ENCODE assay signal across 14 cellular contexts in the genomic region with DNA sequence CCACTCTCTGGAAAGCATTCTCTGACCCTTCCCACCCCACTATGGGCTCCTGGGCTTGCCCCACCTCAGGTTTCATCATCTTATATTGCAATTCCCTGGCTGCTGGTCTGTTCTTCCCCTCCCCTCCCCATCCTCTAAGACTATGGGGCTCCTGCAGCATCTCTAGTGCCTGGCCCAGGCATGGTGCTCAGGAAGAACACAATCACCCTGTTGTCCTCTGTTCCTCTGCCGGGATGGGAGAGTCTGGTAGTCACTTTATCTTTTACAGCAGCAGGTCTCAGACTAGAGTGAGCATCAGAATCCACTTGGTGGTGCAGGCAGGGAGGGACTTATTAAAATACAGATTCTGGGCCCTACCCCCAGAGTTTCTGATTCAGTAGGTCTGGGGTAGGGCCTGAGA. TPM values are rescaled to one million over a fixed set of nuclear protein-coding genes. Genes with fewer than 3 reads are reported as not detected.
"Had no signal": no experiment of that assay in that cellular context is flagged by ENCODE, and none has a peak within 500 bp of the region (broad histone marks: within the 10 kb centered on the region; RNA-seq: fewer than 3 reads in every experiment).

No MANE protein-coding gene starts in this region.

- H3K4me3 ChIP-seq: lower lobe of right lung, tibial nerve, uterus had no signal

- H3K36me3 ChIP-seq: lower lobe of right lung, tibial nerve, uterus had no signal

- H3K27me3 ChIP-seq: tibial nerve, uterus had no signal

- H3K9me3 ChIP-seq: lower lobe of right lung, tibial nerve, uterus had no signal

- H3K4me1 ChIP-seq: uterus had no signal

- DNase-seq: activated CD4-positive, alpha-beta T cell treated with anti-CD3 and anti-CD28 coated beads, Interleukin-2, amount 50 U/mL, for 48 hours; activated naive CD4-positive, alpha-beta T cell treated with anti-CD3 and anti-CD28 coated beads, Interleukin-2, amount 50 U/mL, for 16 hours; glutamatergic neuron; left cardiac atrium; lower lobe of right lung; stimulated activated naive CD4-positive, alpha-beta T cell; substantia nigra; T-helper 1 cell; T1000; uterus had no signal

RNA-seq across cellular contexts. Expression of gene LPIN3, which starts 5.0 kb away (rescaled TPM):
- polyA plus RNA-seq: neural cell had no signal

RNA-seq across cellular contexts. Expression of gene EMILIN3, which starts 31.0 kb away (rescaled TPM):
- total RNA-seq: activated T-helper 17 cell treated with anti-CD3 and anti-CD28 coated beads, Interleukin-2, amount 50 U/mL, for 72 hours; myocyte had no signal
